Comparison of ENCODE assay signal across 11 cellular contexts in genomic region chr9:36150529-36151305, GRCh38. TPM values are rescaled to one million over a fixed set of nuclear protein-coding genes. Genes with fewer than 3 reads are reported as not detected.
DNase-seq lines count a peak whose midpoint lies in the region; ATAC-seq and TF ChIP-seq lines count a peak whose summit lies in the region.
"Had no signal": no experiment of that assay in that cellular context is flagged by ENCODE, and none has a peak within 500 bp of the region (broad histone marks: within the 10 kb centered on the region; RNA-seq: fewer than 3 reads in every experiment).

No MANE protein-coding gene starts in this region.

- no peaks in the 10 kb centered on the region for H3K27me3 Mint-ChIP-seq in T-helper 1 cell treated with Interleukin-12 subunit alpha and Interleukin-12 subunit beta and Interleukin-4 antibody, amounts not matched to agents 30 μg/mL and 1 μg/mL, for 36 hours (ENCODE audit: low read depth)
- H3K27me3 Mint-ChIP-seq in T-helper 17 cell = no peaks in the 10 kb centered on the region
- no peaks in the 10 kb centered on the region for H3K27me3 Mint-ChIP-seq in stimulated activated naive B cell treated with anti-CD40 and anti-IgM and Interleukin-4, amounts not matched to agents 10 μg/mL and 1 μg/mL and 100 μg/mL, for 72 hours

- peaks cover 62% of the 10 kb centered on the region for H3K4me1 Mint-ChIP-seq in T-helper 1 cell treated with Interleukin-12 subunit alpha and Interleukin-12 subunit beta and Interleukin-4 antibody, amounts not matched to agents 30 μg/mL and 1 μg/mL, for 36 hours (ENCODE audit: low read depth)
- H3K4me1 Mint-ChIP-seq in T-helper 17 cell = peaks cover 55% of the 10 kb centered on the region
- peaks cover 38 to 67% of the 10 kb centered on the region in 2 donors for H3K4me1 Mint-ChIP-seq in stimulated activated naive B cell treated with anti-CD40 and anti-IgM and Interleukin-4, amounts not matched to agents 10 μg/mL and 1 μg/mL and 100 μg/mL, for 72 hours

- no peak for TF ChIP-seq CTCF in fibroblast of villous mesenchyme (IDR thresholded peaks at IDR 0.05; ENCODE audit: insufficient read depth, low read depth, low read length)

- no peak for DNase-seq in T-helper 1 cell
- no peak for DNase-seq in T-helper 17 cell
- peak; percentile 77 for DNase-seq in fibroblast of villous mesenchyme (ENCODE audit: low read depth)
- DNase-seq in stimulated activated naive B cell treated with anti-CD40 and anti-IgM and Interleukin-4, amounts not matched to agents 10 μg/mL and 1 μg/mL and 100 μg/mL, for 72 hours = no peak
- DNase-seq in midbrain (lab: John Stamatoyannopoulos, UW) = no peak
- no peak for DNase-seq in stimulated activated CD4-positive, alpha-beta T cell treated with anti-CD3 and anti-CD28 coated beads, Interleukin-2, amount 100 ng/mL, for 24 hours
- DNase-seq in NK-92 (lab: John Stamatoyannopoulos, UW; ENCODE audit: unreplicated experiment) = no peak
- DNase-seq: tibial artery had no signal

- H3K9me3 Mint-ChIP-seq in T-helper 1 cell treated with Interleukin-12 subunit alpha and Interleukin-12 subunit beta and Interleukin-4 antibody, amounts not matched to agents 30 μg/mL and 1 μg/mL, for 36 hours = peaks cover 13% of the 10 kb centered on the region
- peaks cover 5 to 8% of the 10 kb centered on the region in 2 donors for H3K9me3 Mint-ChIP-seq in stimulated activated naive B cell treated with anti-CD40 and anti-IgM and Interleukin-4, amounts not matched to agents 10 μg/mL and 1 μg/mL and 100 μg/mL, for 72 hours

- H3K4me3 Mint-ChIP-seq in T-helper 1 cell treated with Interleukin-12 subunit alpha and Interleukin-12 subunit beta and Interleukin-4 antibody, amounts not matched to agents 30 μg/mL and 1 μg/mL, for 36 hours = peak overlapping the region; percentile 77
- H3K4me3 Mint-ChIP-seq in T-helper 17 cell = peak overlapping the region; percentile 88
- peak overlapping the region; percentile 79 to 85 for H3K4me3 Mint-ChIP-seq in stimulated activated naive B cell treated with anti-CD40 and anti-IgM and Interleukin-4, amounts not matched to agents 10 μg/mL and 1 μg/mL and 100 μg/mL, for 72 hours

- H3K27ac Mint-ChIP-seq in T-helper 1 cell treated with Interleukin-12 subunit alpha and Interleukin-12 subunit beta and Interleukin-4 antibody, amounts not matched to agents 30 μg/mL and 1 μg/mL, for 36 hours = peak overlapping the region; percentile 97
- H3K27ac Mint-ChIP-seq in T-helper 17 cell = peak overlapping the region; percentile 98
- peak overlapping the region; percentile 98 for H3K27ac Mint-ChIP-seq in stimulated activated naive B cell treated with anti-CD40 and anti-IgM and Interleukin-4, amounts not matched to agents 10 μg/mL and 1 μg/mL and 100 μg/mL, for 72 hours

- H3K4me3 ChIP-seq in fibroblast of villous mesenchyme (ENCODE audit: low read depth, low read length) = no peak overlapping the region
- H3K4me3 ChIP-seq: K562, prostate gland, tibial artery had no signal

- ATAC-seq in T-helper 17 cell = no peak
- ATAC-seq in stimulated activated naive B cell treated with anti-CD40 and anti-IgM and Interleukin-4, amounts not matched to agents 10 μg/mL and 1 μg/mL and 100 μg/mL, for 72 hours (replicated peaks) = no peak
- ATAC-seq: K562 had no signal

- H3K9me3 ChIP-seq in T-helper 17 cell (ENCODE audit: control insufficient read depth, low read length, poor library complexity, severe bottlenecking) = no peaks in the 10 kb centered on the region
- H3K9me3 ChIP-seq: prostate gland, tibial artery had no signal

- peaks cover 56% of the 10 kb centered on the region for H3K36me3 Mint-ChIP-seq in T-helper 1 cell treated with Interleukin-12 subunit alpha and Interleukin-12 subunit beta and Interleukin-4 antibody, amounts not matched to agents 30 μg/mL and 1 μg/mL, for 36 hours (ENCODE audit: low read depth)
- peaks cover 8% of the 10 kb centered on the region for H3K36me3 Mint-ChIP-seq in T-helper 17 cell (ENCODE audit: low read depth)
- H3K36me3 Mint-ChIP-seq in stimulated activated naive B cell treated with anti-CD40 and anti-IgM and Interleukin-4, amounts not matched to agents 10 μg/mL and 1 μg/mL and 100 μg/mL, for 72 hours = peaks cover 23 to 41% of the 10 kb centered on the region in 2 donors

RNA-seq across cellular contexts. Expression of gene GLIPR2, which starts 14.2 kb away (rescaled TPM):
- total RNA-seq in T-helper 17 cell = 10 to 100 TPM; 32.5 to 51.4 TPM
- total RNA-seq in fibroblast of villous mesenchyme = 29.4 and 55.7 TPM in 2 replicates

RNA-seq across cellular contexts. Expression of gene CCIN, which starts 18.5 kb away (rescaled TPM):
- total RNA-seq in T-helper 17 cell = 1 to 10 TPM in 1 of 2 donors, under 1 TPM in 1; 0.50 to 1.4 TPM
- total RNA-seq in fibroblast of villous mesenchyme = 0.43 and 2.3 TPM in 2 replicates
- total RNA-seq: K562 had no signal

RNA-seq across cellular contexts. Expression of gene CLTA, which starts 40.0 kb away (rescaled TPM):
- total RNA-seq in T-helper 17 cell = 10 to 100 TPM; 30.3 to 43.4 TPM
- 194 and 265 TPM in 2 replicates for total RNA-seq in fibroblast of villous mesenchyme
